Comparison of ENCODE assay signal across 1 cellular context in the genomic region with DNA sequence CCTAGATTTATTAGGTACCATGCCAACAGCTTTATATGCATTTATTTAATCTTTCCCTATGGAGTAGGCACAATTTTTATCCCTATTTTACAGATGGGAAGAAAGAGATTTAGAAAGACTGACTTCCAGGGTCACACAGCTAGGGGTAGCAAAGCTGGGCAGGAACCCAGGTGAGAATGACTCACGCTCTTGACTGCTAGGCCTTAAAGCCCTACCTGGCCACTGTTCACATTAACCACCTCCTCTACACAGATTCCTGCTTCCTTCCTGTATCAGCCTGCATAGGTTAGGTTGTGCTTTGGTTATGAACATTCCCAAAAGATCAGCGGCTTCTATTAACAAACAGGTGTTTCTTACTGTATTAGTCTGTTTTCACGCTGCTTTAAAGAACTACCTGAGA.
TF ChIP-seq lines count a peak whose summit lies in the region.

No MANE protein-coding gene starts in this region.

TF ChIP-seq in H1, 55 proteins besides CTCF, POLR2A, EP300 and RAD21:
- TF ChIP-seq TBP (IDR thresholded peaks at IDR 0.05; ENCODE audit: low read depth, low read length) (peak; percentile 68), SIX5 (IDR thresholded peaks at IDR 0.05; ENCODE audit: low read depth, low read length) (no peak), TAF1 (IDR thresholded peaks at IDR 0.05; ENCODE audit: low read depth, low read length) (no peak), JUND (IDR thresholded peaks at IDR 0.05; ENCODE audit: low read length) (peak; percentile 67; the same call in 1 of the 2 replicates)
